In the genomic region with DNA sequence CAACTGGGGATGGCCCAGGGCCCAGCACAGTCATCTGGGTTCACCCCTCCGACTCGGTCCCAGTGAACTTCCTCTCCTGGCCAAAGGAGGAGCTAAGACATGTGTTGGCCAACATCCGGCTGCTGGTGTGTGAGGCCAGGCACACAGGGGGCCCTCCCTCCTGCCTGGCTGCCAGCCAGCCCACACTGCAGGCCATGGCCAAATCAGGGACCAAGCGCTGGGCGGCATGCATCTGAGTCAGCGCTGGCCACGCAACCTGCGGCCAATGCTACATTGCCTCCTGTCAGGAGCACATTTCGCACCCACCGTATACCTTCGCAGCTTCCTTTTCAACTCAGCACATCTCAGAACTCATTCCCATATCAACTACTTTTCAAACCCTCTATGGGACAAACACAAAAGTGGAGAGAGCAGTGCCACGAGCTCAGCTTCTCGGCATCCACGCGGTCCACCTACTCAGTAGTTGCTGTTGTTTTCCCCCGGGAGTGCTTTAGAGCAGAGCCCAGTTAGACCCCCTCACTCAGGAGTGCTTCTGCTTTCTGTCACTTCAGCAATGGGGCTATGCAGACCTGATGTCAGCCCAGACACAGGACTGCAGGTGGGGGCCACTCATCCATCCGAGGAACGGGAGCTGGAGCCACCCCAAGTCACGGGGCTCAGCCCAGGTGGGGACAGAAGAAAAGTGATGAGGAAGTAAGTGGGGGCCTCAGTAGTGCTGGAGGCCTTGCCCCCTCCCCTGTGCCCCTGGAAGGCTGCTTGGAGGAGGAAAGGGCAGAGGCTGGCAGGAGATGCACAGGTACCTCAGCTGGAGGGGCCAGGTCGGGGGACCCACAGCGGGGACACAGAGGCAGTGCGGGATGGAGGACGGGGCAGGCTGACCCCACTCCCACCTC, we compare ENCODE assay signal across 1 cellular context.
TF ChIP-seq lines count a peak whose summit lies in the region.

No MANE protein-coding gene starts in this region.

TF ChIP-seq in HepG2, 621 proteins besides CTCF, POLR2A, EP300 and RAD21 (continued from another document and continues in another):
- TF ChIP-seq, protein P1, sequence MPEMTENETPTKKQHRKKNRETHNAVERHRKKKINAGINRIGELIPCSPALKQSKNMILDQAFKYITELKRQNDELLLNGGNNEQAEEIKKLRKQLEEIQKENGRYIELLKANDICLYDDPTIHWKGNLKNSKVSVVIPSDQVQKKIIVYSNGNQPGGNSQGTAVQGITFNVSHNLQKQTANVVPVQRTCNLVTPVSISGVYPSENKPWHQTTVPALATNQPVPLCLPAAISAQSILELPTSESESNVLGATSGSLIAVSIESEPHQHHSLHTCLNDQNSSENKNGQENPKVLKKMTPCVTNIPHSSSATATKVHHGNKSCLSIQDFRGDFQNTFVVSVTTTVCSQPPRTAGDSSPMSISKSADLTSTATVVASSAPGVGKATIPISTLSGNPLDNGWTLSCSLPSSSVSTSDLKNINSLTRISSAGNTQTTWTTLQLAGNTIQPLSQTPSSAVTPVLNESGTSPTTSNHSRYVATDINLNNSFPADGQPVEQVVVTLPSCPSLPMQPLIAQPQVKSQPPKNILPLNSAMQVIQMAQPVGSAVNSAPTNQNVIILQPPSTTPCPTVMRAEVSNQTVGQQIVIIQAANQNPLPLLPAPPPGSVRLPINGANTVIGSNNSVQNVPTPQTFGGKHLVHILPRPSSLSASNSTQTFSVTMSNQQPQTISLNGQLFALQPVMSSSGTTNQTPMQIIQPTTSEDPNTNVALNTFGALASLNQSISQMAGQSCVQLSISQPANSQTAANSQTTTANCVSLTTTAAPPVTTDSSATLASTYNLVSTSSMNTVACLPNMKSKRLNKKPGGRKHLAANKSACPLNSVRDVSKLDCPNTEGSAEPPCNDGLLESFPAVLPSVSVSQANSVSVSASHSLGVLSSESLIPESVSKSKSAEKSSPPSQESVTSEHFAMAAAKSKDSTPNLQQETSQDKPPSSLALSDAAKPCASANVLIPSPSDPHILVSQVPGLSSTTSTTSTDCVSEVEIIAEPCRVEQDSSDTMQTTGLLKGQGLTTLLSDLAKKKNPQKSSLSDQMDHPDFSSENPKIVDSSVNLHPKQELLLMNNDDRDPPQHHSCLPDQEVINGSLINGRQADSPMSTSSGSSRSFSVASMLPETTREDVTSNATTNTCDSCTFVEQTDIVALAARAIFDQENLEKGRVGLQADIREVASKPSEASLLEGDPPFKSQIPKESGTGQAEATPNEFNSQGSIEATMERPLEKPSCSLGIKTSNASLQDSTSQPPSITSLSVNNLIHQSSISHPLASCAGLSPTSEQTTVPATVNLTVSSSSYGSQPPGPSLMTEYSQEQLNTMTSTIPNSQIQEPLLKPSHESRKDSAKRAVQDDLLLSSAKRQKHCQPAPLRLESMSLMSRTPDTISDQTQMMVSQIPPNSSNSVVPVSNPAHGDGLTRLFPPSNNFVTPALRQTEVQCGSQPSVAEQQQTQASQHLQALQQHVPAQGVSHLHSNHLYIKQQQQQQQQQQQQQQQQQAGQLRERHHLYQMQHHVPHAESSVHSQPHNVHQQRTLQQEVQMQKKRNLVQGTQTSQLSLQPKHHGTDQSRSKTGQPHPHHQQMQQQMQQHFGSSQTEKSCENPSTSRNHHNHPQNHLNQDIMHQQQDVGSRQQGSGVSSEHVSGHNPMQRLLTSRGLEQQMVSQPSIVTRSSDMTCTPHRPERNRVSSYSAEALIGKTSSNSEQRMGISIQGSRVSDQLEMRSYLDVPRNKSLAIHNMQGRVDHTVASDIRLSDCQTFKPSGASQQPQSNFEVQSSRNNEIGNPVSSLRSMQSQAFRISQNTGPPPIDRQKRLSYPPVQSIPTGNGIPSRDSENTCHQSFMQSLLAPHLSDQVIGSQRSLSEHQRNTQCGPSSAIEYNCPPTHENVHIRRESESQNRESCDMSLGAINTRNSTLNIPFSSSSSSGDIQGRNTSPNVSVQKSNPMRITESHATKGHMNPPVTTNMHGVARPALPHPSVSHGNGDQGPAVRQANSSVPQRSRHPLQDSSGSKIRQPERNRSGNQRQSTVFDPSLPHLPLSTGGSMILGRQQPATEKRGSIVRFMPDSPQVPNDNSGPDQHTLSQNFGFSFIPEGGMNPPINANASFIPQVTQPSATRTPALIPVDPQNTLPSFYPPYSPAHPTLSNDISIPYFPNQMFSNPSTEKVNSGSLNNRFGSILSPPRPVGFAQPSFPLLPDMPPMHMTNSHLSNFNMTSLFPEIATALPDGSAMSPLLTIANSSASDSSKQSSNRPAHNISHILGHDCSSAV (CRISPR knock-in tag; IDR thresholded peaks at IDR 0.05; ENCODE audit: borderline replicate concordance): peak; percentile 80; the same call in 1 of the 2 replicates
- TF ChIP-seq ZFP36L1 (CRISPR knock-in tag; IDR thresholded peaks at IDR 0.05): peak; percentile 76
- peak; percentile 96 for TF ChIP-seq FOSL2 (CRISPR knock-in tag; IDR thresholded peaks at IDR 0.05)
- TF ChIP-seq SP2 (CRISPR knock-in tag; IDR thresholded peaks at IDR 0.05): no peak
- TF ChIP-seq NKX3-1 (CRISPR knock-in tag; IDR thresholded peaks at IDR 0.05): peak; percentile 46; the same call in 1 of the 2 replicates
- TF ChIP-seq, protein P2, sequence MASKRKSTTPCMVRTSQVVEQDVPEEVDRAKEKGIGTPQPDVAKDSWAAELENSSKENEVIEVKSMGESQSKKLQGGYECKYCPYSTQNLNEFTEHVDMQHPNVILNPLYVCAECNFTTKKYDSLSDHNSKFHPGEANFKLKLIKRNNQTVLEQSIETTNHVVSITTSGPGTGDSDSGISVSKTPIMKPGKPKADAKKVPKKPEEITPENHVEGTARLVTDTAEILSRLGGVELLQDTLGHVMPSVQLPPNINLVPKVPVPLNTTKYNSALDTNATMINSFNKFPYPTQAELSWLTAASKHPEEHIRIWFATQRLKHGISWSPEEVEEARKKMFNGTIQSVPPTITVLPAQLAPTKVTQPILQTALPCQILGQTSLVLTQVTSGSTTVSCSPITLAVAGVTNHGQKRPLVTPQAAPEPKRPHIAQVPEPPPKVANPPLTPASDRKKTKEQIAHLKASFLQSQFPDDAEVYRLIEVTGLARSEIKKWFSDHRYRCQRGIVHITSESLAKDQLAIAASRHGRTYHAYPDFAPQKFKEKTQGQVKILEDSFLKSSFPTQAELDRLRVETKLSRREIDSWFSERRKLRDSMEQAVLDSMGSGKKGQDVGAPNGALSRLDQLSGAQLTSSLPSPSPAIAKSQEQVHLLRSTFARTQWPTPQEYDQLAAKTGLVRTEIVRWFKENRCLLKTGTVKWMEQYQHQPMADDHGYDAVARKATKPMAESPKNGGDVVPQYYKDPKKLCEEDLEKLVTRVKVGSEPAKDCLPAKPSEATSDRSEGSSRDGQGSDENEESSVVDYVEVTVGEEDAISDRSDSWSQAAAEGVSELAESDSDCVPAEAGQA (IDR thresholded peaks at IDR 0.05; ENCODE audit: low read depth): 0 out of 2 replicates have a peak, but pooled peaks have one; percentile 44
- TF ChIP-seq, protein P2 (CRISPR knock-in tag; IDR thresholded peaks at IDR 0.05; ENCODE audit: borderline replicate concordance): no peak
- TF ChIP-seq NRL (CRISPR knock-in tag; IDR thresholded peaks at IDR 0.05; ENCODE audit: borderline replicate concordance): peak; percentile 92
- TF ChIP-seq IKZF4 (CRISPR knock-in tag; IDR thresholded peaks at IDR 0.05; ENCODE audit: borderline replicate concordance, low read depth, not compliant biosample characterization): no peak
- peak; percentile 45; the same call in 1 of the 2 replicates for TF ChIP-seq ISL2 (CRISPR knock-in tag; IDR thresholded peaks at IDR 0.05)
- TF ChIP-seq, protein P3, sequence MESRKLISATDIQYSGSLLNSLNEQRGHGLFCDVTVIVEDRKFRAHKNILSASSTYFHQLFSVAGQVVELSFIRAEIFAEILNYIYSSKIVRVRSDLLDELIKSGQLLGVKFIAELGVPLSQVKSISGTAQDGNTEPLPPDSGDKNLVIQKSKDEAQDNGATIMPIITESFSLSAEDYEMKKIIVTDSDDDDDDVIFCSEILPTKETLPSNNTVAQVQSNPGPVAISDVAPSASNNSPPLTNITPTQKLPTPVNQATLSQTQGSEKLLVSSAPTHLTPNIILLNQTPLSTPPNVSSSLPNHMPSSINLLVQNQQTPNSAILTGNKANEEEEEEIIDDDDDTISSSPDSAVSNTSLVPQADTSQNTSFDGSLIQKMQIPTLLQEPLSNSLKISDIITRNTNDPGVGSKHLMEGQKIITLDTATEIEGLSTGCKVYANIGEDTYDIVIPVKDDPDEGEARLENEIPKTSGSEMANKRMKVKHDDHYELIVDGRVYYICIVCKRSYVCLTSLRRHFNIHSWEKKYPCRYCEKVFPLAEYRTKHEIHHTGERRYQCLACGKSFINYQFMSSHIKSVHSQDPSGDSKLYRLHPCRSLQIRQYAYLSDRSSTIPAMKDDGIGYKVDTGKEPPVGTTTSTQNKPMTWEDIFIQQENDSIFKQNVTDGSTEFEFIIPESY (CRISPR knock-in tag; IDR thresholded peaks at IDR 0.05): peak; percentile 74
- TF ChIP-seq HDAC2 (CRISPR knock-in tag; IDR thresholded peaks at IDR 0.05): peak; percentile 92
- no peak for TF ChIP-seq TCF12 (IDR thresholded peaks at IDR 0.05)
- TF ChIP-seq TCF12 (CRISPR knock-in tag; IDR thresholded peaks at IDR 0.05): no peak
- TF ChIP-seq TSC22D2 (CRISPR knock-in tag; IDR thresholded peaks at IDR 0.05; ENCODE audit: borderline replicate concordance): no peak
- peak; percentile 56; the same call in 1 of the 2 replicates for TF ChIP-seq KLF6 (CRISPR knock-in tag; IDR thresholded peaks at IDR 0.05)
- TF ChIP-seq SNRNP70 (IDR thresholded peaks at IDR 0.05; ENCODE audit: low read depth, low read length): no peak
- 0 out of 2 replicates have a peak, but pooled peaks have one; percentile 33 for TF ChIP-seq NR1H2 (CRISPR knock-in tag; IDR thresholded peaks at IDR 0.05; ENCODE audit: borderline replicate concordance, low read depth)
- TF ChIP-seq ZNF572 (CRISPR knock-in tag; IDR thresholded peaks at IDR 0.05): 0 out of 2 replicates have a peak, but pooled peaks have one; percentile 15
- no peak for TF ChIP-seq NR2F2 (IDR thresholded peaks at IDR 0.05; ENCODE audit: borderline replicate concordance, low read depth)
- TF ChIP-seq ZNF329 (CRISPR knock-in tag; IDR thresholded peaks at IDR 0.05; ENCODE audit: low read depth): no peak
- TF ChIP-seq, protein P4, sequence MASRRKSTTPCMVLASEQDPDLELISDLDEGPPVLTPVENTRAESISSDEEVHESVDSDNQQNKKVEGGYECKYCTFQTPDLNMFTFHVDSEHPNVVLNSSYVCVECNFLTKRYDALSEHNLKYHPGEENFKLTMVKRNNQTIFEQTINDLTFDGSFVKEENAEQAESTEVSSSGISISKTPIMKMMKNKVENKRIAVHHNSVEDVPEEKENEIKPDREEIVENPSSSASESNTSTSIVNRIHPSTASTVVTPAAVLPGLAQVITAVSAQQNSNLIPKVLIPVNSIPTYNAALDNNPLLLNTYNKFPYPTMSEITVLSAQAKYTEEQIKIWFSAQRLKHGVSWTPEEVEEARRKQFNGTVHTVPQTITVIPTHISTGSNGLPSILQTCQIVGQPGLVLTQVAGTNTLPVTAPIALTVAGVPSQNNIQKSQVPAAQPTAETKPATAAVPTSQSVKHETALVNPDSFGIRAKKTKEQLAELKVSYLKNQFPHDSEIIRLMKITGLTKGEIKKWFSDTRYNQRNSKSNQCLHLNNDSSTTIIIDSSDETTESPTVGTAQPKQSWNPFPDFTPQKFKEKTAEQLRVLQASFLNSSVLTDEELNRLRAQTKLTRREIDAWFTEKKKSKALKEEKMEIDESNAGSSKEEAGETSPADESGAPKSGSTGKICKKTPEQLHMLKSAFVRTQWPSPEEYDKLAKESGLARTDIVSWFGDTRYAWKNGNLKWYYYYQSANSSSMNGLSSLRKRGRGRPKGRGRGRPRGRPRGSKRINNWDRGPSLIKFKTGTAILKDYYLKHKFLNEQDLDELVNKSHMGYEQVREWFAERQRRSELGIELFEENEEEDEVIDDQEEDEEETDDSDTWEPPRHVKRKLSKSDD (CRISPR knock-in tag; IDR thresholded peaks at IDR 0.05; ENCODE audit: low read depth): peak; percentile 75
- TF ChIP-seq NFRKB (IDR thresholded peaks at IDR 0.05): no peak
- peak; percentile 45; the same call in 1 of the 2 replicates for TF ChIP-seq ZNF230 (CRISPR knock-in tag; IDR thresholded peaks at IDR 0.05)
- TF ChIP-seq MEIS1 (CRISPR knock-in tag; IDR thresholded peaks at IDR 0.05; ENCODE audit: borderline replicate concordance): peak; percentile 81; the same call in 1 of the 2 replicates
